ENCODE assay signal across 17 cellular contexts in the genomic region with DNA sequence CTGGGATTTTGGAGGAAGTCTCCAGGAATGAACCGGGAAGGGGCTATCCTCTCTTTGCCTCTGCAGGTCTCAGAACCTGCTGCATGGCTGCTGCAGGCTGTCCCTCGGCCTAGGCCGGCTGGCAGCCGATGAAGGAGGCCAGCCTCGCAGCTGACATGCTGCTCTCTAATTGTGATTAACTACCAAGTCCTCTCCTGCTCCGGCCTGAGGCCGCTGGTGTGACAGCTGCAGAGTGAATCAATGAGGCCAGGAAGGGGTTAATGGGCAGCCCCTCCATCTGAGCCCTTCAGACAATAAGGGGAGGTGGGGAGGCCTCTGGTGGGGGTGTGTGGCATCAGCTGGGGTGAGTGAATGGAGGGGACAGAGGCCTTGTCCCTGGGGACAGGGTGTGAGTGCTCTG. TPM values are rescaled to one million over a fixed set of nuclear protein-coding genes. Genes with fewer than 3 reads are reported as not detected.
DNase-seq lines count a peak whose midpoint lies in the region; ATAC-seq and TF ChIP-seq lines count a peak whose summit lies in the region.
"Had no signal": no experiment of that assay in that cellular context is flagged by ENCODE, and none has a peak within 500 bp of the region (broad histone marks: within the 10 kb centered on the region; RNA-seq: fewer than 3 reads in every experiment).

No MANE protein-coding gene starts in this region.

- no peaks in the 10 kb centered on the region for H3K9me3 ChIP-seq in SK-N-SH
- no peaks in the 10 kb centered on the region for H3K9me3 ChIP-seq in neuronal stem cell (replicated peaks in 1 of 2; ENCODE audit: control insufficient read depth in 2 of 2, insufficient read depth in 1 of 2, low read depth in 1 of 2, low read length in 2 of 2)
- H3K9me3 ChIP-seq: BLaER1 treated with 17β-estradiol and CSF1 and Interleukin-3, amounts not matched to agents 10 nM and 100 nM had no signal

- no peaks in the 10 kb centered on the region for H3K79me1 ChIP-seq in neuronal stem cell (ENCODE audit: low read depth, low read length)

- peak overlapping the region; percentile 14 for H2BK12ac ChIP-seq in neuronal stem cell (ENCODE audit: low read length)

- H3F3A ChIP-seq in SK-N-SH (replicated peaks; ENCODE audit: insufficient read depth) = no peaks in the 10 kb centered on the region

- no peaks in the 10 kb centered on the region for H4K20me1 ChIP-seq in SK-N-SH (ENCODE audit: insufficient read depth)

- H2BK15ac ChIP-seq in neuronal stem cell (ENCODE audit: low read length) = no peak overlapping the region

- H3K4ac ChIP-seq in neuronal stem cell (ENCODE audit: low read length) = no peak overlapping the region

- H3K18ac ChIP-seq in neuronal stem cell (ENCODE audit: low read length) = peak overlapping the region; percentile 20

- H3K23ac ChIP-seq in neuronal stem cell (ENCODE audit: low read depth, low read length, poor library complexity) = no peak overlapping the region

- H2AFZ ChIP-seq in SK-N-SH (ENCODE audit: low read depth) (no peak overlapping the region), neuronal stem cell (ENCODE audit: low read length) (no peak overlapping the region)

- H3K9ac ChIP-seq in SK-N-SH = no peak overlapping the region
- no peak overlapping the region for H3K9ac ChIP-seq in neuronal stem cell (ENCODE audit: low read depth, low read length, poor library complexity)
- H3K9ac ChIP-seq: BLaER1 treated with 17β-estradiol and CSF1 and Interleukin-3, amounts not matched to agents 10 nM and 100 nM had no signal

- H3K4me2 ChIP-seq in SK-N-SH = no peak overlapping the region
- no peak overlapping the region for H3K4me2 ChIP-seq in neuronal stem cell (ENCODE audit: insufficient read depth, low read length, poor library complexity, severe bottlenecking)
- H3K4me2 ChIP-seq: BLaER1 treated with 17β-estradiol and CSF1 and Interleukin-3, amounts not matched to agents 10 nM and 100 nM had no signal

- POLR2A ChIA-PET in SK-N-SH (lab: Yijun Ruan, JAX) = interaction anchor here (0.7 kb wide), 1 partner anchor 226 kb away, joined by 3 read pairs; no protein-coding TSS in a partner anchor

- H3K27ac ChIP-seq in SK-N-SH (ENCODE audit: low read depth in 2 of 2, low read length in 1 of 2) = no peak overlapping the region
- H3K27ac ChIP-seq in neuronal stem cell (replicated peaks; ENCODE audit: low read length) = no peak overlapping the region
- H3K27ac ChIP-seq: BLaER1 treated with 17β-estradiol and CSF1 and Interleukin-3, amounts not matched to agents 10 nM and 100 nM had no signal

- H3K27me3 Mint-ChIP-seq in glutamatergic neuron (ENCODE audit: unreplicated experiment) = peaks cover 9% of the 10 kb centered on the region

- H3K4me3 Mint-ChIP-seq in glutamatergic neuron (ENCODE audit: unreplicated experiment) = peak overlapping the region; percentile 65
- H3K4me3 Mint-ChIP-seq: CD4-positive, CD25-positive, alpha-beta regulatory T cell; HFFc6 had no signal

- 55% methylated on average over 5 of the region's 7 CpGs for WGBS in SK-N-SH (ENCODE audit: low lambda C conversion rate)
- WGBS in neuronal stem cell (ENCODE audit: extremely low coverage in 2 of 2, insufficient read length in 2 of 2, insufficient replicate concordance in 1 of 2), 2 donors = no CpG with 5 or more reads among the region's 7 CpGs

- peak overlapping the region; percentile 88 for H3K27ac Mint-ChIP-seq in glutamatergic neuron (ENCODE audit: unreplicated experiment)
- H3K27ac Mint-ChIP-seq: HFFc6 had no signal

- peaks cover 6% of the 10 kb centered on the region; the same call in 1 of the 2 replicates for H3K27me3 ChIP-seq in SK-N-SH (ENCODE audit: insufficient read depth)
- peaks cover 0 to 39% (median 3%) of the 10 kb centered on the region in 3 experiments for H3K27me3 ChIP-seq in neuronal stem cell (ENCODE audit: control insufficient read depth in 3 of 3, insufficient read depth in 3 of 3, low read depth in 1 of 3, low read length in 3 of 3)

- H3K79me2 ChIP-seq in SK-N-SH (ENCODE audit: insufficient read depth) = no peaks in the 10 kb centered on the region

- H3K36me3 ChIP-seq in SK-N-SH (replicated peaks in 1 of 2; ENCODE audit: control insufficient read depth in 1 of 2, insufficient read depth in 2 of 2, low read length in 1 of 2) = no peaks in the 10 kb centered on the region
- H3K36me3 ChIP-seq in neuronal stem cell (replicated peaks in 1 of 2; ENCODE audit: control insufficient read depth in 2 of 2, insufficient read depth in 2 of 2, low read length in 2 of 2) = no peaks in the 10 kb centered on the region
- H3K36me3 ChIP-seq: BLaER1 treated with 17β-estradiol and CSF1 and Interleukin-3, amounts not matched to agents 10 nM and 100 nM had no signal

- H3K4me3 ChIP-seq in SK-N-SH (ENCODE audit: low read depth in 2 of 2, low read length in 1 of 2) (no peak overlapping the region), neuronal stem cell (ENCODE audit: low read length in 2 of 2) (no peak overlapping the region)
- H3K4me3 ChIP-seq: BLaER1 treated with 17β-estradiol and CSF1 and Interleukin-3, amounts not matched to agents 10 nM and 100 nM had no signal

- no peak overlapping the region for H3K14ac ChIP-seq in neuronal stem cell (ENCODE audit: low read length)

- peaks cover 9% of the 10 kb centered on the region for H3K9me3 Mint-ChIP-seq in glutamatergic neuron (ENCODE audit: unreplicated experiment)
- H3K9me3 Mint-ChIP-seq: HFFc6 had no signal

- CTCF ChIA-PET in SK-N-SH (lab: Yijun Ruan, JAX) = interaction anchor here (0.6 to 4.0 kb wide), 7 partner anchors 27 to 478 kb away, joined by 3 to 17 read pairs (median 4); no protein-coding TSS in a partner anchor

- no peak for TF ChIP-seq EP300 in SK-N-SH (IDR thresholded peaks at IDR 0.05; ENCODE audit: borderline replicate concordance in 1 of 2, low read depth in 1 of 2, low read length in 1 of 2)

- DNase-seq in SK-N-SH (peak; percentile 41), glutamatergic neuron (peak; percentile 70), neuronal stem cell (ENCODE audit: low spot score) (no peak)
- no peak for DNase-seq in activated T-cell treated with anti-CD3 and anti-CD28 coated beads, Interleukin-2, amount 50 U/mL, for 1 hour
- DNase-seq: ACHN; CD4-positive, CD25-positive, alpha-beta regulatory T cell; HCEC 1CT; HFFc6 had no signal

- TF ChIP-seq CTCF in SK-N-SH (IDR thresholded peaks at IDR 0.05) (no peak), glutamatergic neuron (IDR thresholded peaks at IDR 0.05; ENCODE audit: partially characterized antibody, unreplicated experiment) (no peak)

- peak overlapping the region; percentile 20 for H2BK5ac ChIP-seq in neuronal stem cell (ENCODE audit: low read length)

- no peak overlapping the region for H4K91ac ChIP-seq in neuronal stem cell (ENCODE audit: low read depth, low read length, poor library complexity)

- H3K4me1 Mint-ChIP-seq in glutamatergic neuron (ENCODE audit: low read depth, unreplicated experiment) = peaks cover 23% of the 10 kb centered on the region

- no peak for TF ChIP-seq RAD21 in SK-N-SH (IDR thresholded peaks at IDR 0.05; ENCODE audit: low read length)

- no peak overlapping the region for H2BK120ac ChIP-seq in neuronal stem cell (ENCODE audit: low read depth, low read length)

- H3K4me1 ChIP-seq in SK-N-SH (ENCODE audit: control insufficient read depth in 1 of 2, insufficient read depth in 2 of 2, low read depth in 1 of 2, low read length in 1 of 2) (no peaks in the 10 kb centered on the region; a peak in 1 of 4 replicates), neuronal stem cell (ENCODE audit: control insufficient read depth in 2 of 2, insufficient read depth in 1 of 2, low read depth in 1 of 2, low read length in 2 of 2) (peaks cover 0 to 11% of the 10 kb centered on the region in 2 donors)

- ATAC-seq in SK-N-SH treated with all-trans-retinoic acid at 6 μM for 48 hours (no peak), GM19328 (IDR thresholded peaks at IDR 0.05; ENCODE audit: unreplicated experiment) (no peak), GM21367 (IDR thresholded peaks at IDR 0.05; ENCODE audit: unreplicated experiment) (no peak)
- ATAC-seq: HepG2 had no signal

- no peaks in the 10 kb centered on the region for H3K36me3 Mint-ChIP-seq in glutamatergic neuron (ENCODE audit: unreplicated experiment)
- H3K36me3 Mint-ChIP-seq: CD4-positive, CD25-positive, alpha-beta regulatory T cell had no signal

- no peak overlapping the region for H4K8ac ChIP-seq in neuronal stem cell (ENCODE audit: low read depth, low read length)

- H2AK5ac ChIP-seq in neuronal stem cell (ENCODE audit: low read depth, low read length) = no peak overlapping the region

- H3K9me2 ChIP-seq in SK-N-SH = no peaks in the 10 kb centered on the region

TF ChIP-seq in SK-N-SH, 30 proteins besides CTCF, POLR2A, EP300 and RAD21 (continues in another document):
- TF ChIP-seq RXRA (IDR thresholded peaks at IDR 0.05; ENCODE audit: borderline replicate concordance, low read depth) (no peak), MEF2A (IDR thresholded peaks at IDR 0.05; ENCODE audit: borderline replicate concordance, low read depth) (no peak), ELF1 (IDR thresholded peaks at IDR 0.05) (no peak), MXI1 (IDR thresholded peaks at IDR 0.05; ENCODE audit: low read depth, low read length) (no peak)

TF ChIP-seq in SK-N-SH treated with all-trans-retinoic acid at 6 μM for 48 hours, 23 proteins besides CTCF, POLR2A, EP300 and RAD21 (continues in another document):
- no peak for TF ChIP-seq RARB (CRISPR knock-in tag; IDR thresholded peaks at IDR 0.05)
- no peak for TF ChIP-seq PPARA (CRISPR knock-in tag; IDR thresholded peaks at IDR 0.05; ENCODE audit: borderline replicate concordance)
- no peak for TF ChIP-seq ESRRG (CRISPR knock-in tag; IDR thresholded peaks at IDR 0.05)
- no peak for TF ChIP-seq BACH2 (CRISPR knock-in tag; IDR thresholded peaks at IDR 0.05; ENCODE audit: borderline replicate concordance)
- no peak for TF ChIP-seq OSR1 (CRISPR knock-in tag; IDR thresholded peaks at IDR 0.05)

RNA-seq across cellular contexts. Expression of a gene that starts 34.5 kb away (rescaled TPM):
- not detected in 2 replicates for polyA plus RNA-seq in SK-N-SH (2012; rRNA removed)
- 0.01 TPM in 1 of 2 replicates, not detected in the other for polyA plus RNA-seq in SK-N-SH (2012; cell fraction: cytosol; rRNA removed)
- polyA plus RNA-seq in SK-N-SH (2012; cell fraction: nucleus; rRNA removed) = 0.01 TPM in 1 of 2 replicates, not detected in the other
- total RNA-seq in glutamatergic neuron (ENCODE audit: unreplicated experiment) = not detected
- polyA plus RNA-seq in neuronal stem cell (2013, experiment 1 of 2) = 0.07 TPM
- polyA plus RNA-seq in neuronal stem cell (2013, experiment 2 of 2) = 0.19 TPM
- total RNA-seq: CD4-positive, CD25-positive, alpha-beta regulatory T cell; G401; HepG2 had no signal
- polyA plus RNA-seq: CD4-positive, CD25-positive, alpha-beta regulatory T cell had no signal

RNA-seq across cellular contexts. Expression of a gene that starts 58.2 kb away (rescaled TPM):
- not detected in 2 replicates for polyA plus RNA-seq in SK-N-SH (2012; rRNA removed)
- 0.01 and 0.05 TPM in 2 replicates for polyA plus RNA-seq in SK-N-SH (2012; cell fraction: cytosol; rRNA removed)
- polyA plus RNA-seq in SK-N-SH (2012; cell fraction: nucleus; rRNA removed) = 0.04 and 0.08 TPM in 2 replicates
- 28.0 TPM for total RNA-seq in glutamatergic neuron (ENCODE audit: unreplicated experiment)
- 0.06 TPM for polyA plus RNA-seq in neuronal stem cell (2013, experiment 1 of 2)
- polyA plus RNA-seq in neuronal stem cell (2013, experiment 2 of 2) = 0.04 TPM
- total RNA-seq: A172; CD4-positive, CD25-positive, alpha-beta regulatory T cell; Daoy; G401; H4; HepG2; HFFc6 had no signal
- polyA plus RNA-seq: CD4-positive, CD25-positive, alpha-beta regulatory T cell; HepG2 had no signal

Comparison
In these comparisons a context has a peak if more than half of its experiments do, and no peak if none do; other contexts are left out.
1. DNase-seq: peak in SK-N-SH (single experiment) and glutamatergic neuron (single experiment); none in neuronal stem cell (single experiment) and activated T-cell treated with anti-CD3 and anti-CD28 coated beads, Interleukin-2, amount 50 U/mL, for 1 hour (single experiment).